8 cellular contexts compared by ENCODE assay signal in the genomic region with DNA sequence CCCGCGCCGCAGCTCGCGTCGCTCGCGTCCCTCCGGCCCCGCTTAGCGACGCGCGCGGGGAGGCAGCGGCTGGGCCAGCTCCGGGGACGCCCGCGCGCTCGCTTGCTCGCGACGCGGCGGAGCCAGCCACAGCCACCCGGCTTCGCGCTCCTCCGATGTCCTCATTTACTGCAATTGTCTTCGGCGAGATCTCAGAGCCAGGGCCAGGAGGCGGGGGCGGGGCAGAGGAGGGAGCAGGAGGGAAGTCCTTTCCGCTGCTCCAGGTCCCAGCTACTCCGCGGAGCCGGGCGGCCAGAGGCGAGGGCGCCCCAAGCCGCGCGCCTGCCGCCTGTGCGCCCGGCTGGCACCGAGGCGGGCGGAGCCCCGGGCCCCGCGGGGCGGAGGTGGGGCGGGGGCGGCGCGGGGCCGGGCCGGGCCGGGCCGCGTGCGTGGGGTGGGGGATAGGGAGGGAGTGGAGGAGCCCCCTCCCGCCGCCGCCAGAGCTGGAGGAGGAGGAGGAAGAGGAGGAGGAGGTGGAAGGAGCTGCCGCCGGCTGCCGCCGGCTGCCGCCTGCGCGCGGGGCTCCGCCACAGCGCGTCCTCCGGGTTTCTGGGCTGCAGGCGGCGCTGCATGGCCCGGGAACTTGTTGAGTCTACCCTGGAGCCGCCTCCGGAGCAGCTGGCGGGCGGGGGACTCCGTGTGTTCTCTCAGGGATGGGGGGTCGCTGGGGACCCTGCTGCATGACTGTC. TPM values are rescaled to one million over a fixed set of nuclear protein-coding genes. Genes with fewer than 3 reads are reported as not detected.
DNase-seq lines count a peak whose midpoint lies in the region; ATAC-seq and TF ChIP-seq lines count a peak whose summit lies in the region.

Gene INSYN2A, minus strand, starts transcription at position 365 of the 728 bp plus-strand sequence. CDS start 20,196 bp downstream, outside the sequence.

- H3K27me3 Mint-ChIP-seq in endothelial cell (ENCODE audit: unreplicated experiment) = peaks cover 10% of the 10 kb centered on the region

- peak within 1 kb of the TSS; percentile 44 for H2AFZ ChIP-seq in ACC112 (ENCODE audit: low read length, unreplicated experiment)

- DNase-seq in endothelial cell (ENCODE audit: low spot score) = peak; percentile 73
- DNase-seq in midbrain (lab: John Stamatoyannopoulos, UW) = peak; percentile 73
- no peak for DNase-seq in NCI-H774 (lab: John Stamatoyannopoulos, UW)

- no peaks in the 10 kb centered on the region for H3K36me3 Mint-ChIP-seq in endothelial cell (ENCODE audit: low read depth, unreplicated experiment)

- peak; percentile 14; the same call in 1 of the 2 replicates for TF ChIP-seq RAD21 in Ishikawa (IDR thresholded peaks at IDR 0.05; ENCODE audit: low read depth)

- TF ChIP-seq EP300 in Ishikawa (IDR thresholded peaks at IDR 0.05; ENCODE audit: borderline replicate concordance) = no peak

- peak within 1 kb of the TSS; percentile 88 for H3K4me3 Mint-ChIP-seq in endothelial cell (ENCODE audit: unreplicated experiment)

- H3K9me3 Mint-ChIP-seq in endothelial cell (ENCODE audit: unreplicated experiment) = no peaks in the 10 kb centered on the region

- peak within 1 kb of the TSS; percentile 24 for H3K27ac Mint-ChIP-seq in endothelial cell (ENCODE audit: unreplicated experiment)

- H3K4me1 ChIP-seq in ACC112 (ENCODE audit: control insufficient read depth, insufficient read depth, low read length, unreplicated experiment) = no peaks in the 10 kb centered on the region

- no peak for TF ChIP-seq CTCF in endothelial cell (IDR thresholded peaks at IDR 0.05; ENCODE audit: unreplicated experiment)

- H3K79me2 ChIP-seq in ACC112 (ENCODE audit: control insufficient read depth, insufficient read depth, low read length, unreplicated experiment) = no peaks in the 10 kb centered on the region

- no peaks in the 10 kb centered on the region for H3K36me3 ChIP-seq in ACC112 (ENCODE audit: insufficient read depth, low read length)

- peaks cover 5% of the 10 kb centered on the region; the same call in 1 of the 2 replicates for H3K27me3 ChIP-seq in ACC112 (ENCODE audit: insufficient read depth, low read length)

- peaks cover 22% of the 10 kb centered on the region for H3K4me1 Mint-ChIP-seq in endothelial cell (ENCODE audit: unreplicated experiment)

- no peak within 1 kb of the TSS for H3K27ac ChIP-seq in ACC112 (ENCODE audit: low read depth, low read length)

- no peak for ATAC-seq in HG03520 (IDR thresholded peaks at IDR 0.05; ENCODE audit: unreplicated experiment)
- ATAC-seq in GM21825 (IDR thresholded peaks at IDR 0.05; ENCODE audit: unreplicated experiment) = no peak
- no peak for ATAC-seq in GM18858 (IDR thresholded peaks at IDR 0.05; ENCODE audit: unreplicated experiment)

- H3K4me3 ChIP-seq in ACC112 (ENCODE audit: low read depth, low read length) = peak within 1 kb of the TSS; percentile 85

TF ChIP-seq in Ishikawa, 13 proteins besides CTCF, POLR2A, EP300 and RAD21:
- TF ChIP-seq NFIC (IDR thresholded peaks at IDR 0.05) = no peak
- no peak for TF ChIP-seq CEBPB (IDR thresholded peaks at IDR 0.05)
- no peak for TF ChIP-seq TEAD4 (IDR thresholded peaks at IDR 0.05)
- TF ChIP-seq MAX (IDR thresholded peaks at IDR 0.05) = no peak; the same call in 1 of the 2 replicates

RNA-seq across cellular contexts. Expression of gene INSYN2A, which starts in this region (rescaled TPM):
- 1.7 TPM for total RNA-seq in endothelial cell (ENCODE audit: unreplicated experiment)
